In the genomic region with DNA sequence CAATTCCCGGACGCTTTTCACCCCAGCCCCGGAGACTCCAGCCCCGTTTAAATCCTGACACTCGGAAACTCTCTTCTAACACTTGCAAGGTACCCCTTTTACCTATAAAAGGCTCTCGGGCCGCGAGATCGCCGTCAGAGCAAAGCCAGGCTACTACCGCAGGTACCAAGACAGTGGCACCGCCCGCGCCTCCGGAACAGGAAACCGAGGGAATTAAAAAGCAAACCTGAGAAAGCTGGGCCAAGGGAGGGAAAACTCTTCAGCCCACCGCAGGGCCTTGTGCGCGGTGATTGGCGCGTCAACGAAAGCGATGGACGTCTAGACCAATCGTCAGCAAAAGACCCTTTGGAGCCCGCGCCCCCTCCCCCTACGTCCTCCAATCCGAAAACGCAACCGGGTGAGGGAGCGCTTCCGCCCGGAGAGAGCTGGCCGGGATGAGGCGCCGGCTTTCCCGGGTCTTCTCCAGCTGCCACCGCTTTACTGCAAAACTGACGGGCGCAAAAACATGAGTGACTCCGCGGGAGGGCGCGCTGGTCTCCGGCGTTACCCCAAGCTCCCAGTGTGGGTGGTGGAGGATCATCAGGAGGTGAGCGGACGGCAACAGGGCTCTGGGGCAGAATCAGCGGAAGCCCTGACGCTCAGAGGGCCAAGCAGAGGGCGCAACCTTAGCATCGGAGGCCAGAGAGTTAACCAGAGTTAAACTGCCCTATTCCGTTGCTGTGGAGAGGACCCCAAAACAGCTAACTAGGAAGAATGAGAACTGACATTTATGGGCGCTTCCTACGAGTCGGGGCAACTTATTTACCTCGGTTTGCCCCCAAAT, we compare ENCODE assay signal across 8 cellular contexts. TPM values are rescaled to one million over a fixed set of nuclear protein-coding genes. Genes with fewer than 3 reads are reported as not detected.
DNase-seq lines count a peak whose midpoint lies in the region; ATAC-seq lines count a peak whose summit lies in the region.

C5orf22 (plus strand) TSS at position 414 of the 823 bp plus-strand sequence; CDS start at position 506, 92 bp downstream.
A gene with protein sequence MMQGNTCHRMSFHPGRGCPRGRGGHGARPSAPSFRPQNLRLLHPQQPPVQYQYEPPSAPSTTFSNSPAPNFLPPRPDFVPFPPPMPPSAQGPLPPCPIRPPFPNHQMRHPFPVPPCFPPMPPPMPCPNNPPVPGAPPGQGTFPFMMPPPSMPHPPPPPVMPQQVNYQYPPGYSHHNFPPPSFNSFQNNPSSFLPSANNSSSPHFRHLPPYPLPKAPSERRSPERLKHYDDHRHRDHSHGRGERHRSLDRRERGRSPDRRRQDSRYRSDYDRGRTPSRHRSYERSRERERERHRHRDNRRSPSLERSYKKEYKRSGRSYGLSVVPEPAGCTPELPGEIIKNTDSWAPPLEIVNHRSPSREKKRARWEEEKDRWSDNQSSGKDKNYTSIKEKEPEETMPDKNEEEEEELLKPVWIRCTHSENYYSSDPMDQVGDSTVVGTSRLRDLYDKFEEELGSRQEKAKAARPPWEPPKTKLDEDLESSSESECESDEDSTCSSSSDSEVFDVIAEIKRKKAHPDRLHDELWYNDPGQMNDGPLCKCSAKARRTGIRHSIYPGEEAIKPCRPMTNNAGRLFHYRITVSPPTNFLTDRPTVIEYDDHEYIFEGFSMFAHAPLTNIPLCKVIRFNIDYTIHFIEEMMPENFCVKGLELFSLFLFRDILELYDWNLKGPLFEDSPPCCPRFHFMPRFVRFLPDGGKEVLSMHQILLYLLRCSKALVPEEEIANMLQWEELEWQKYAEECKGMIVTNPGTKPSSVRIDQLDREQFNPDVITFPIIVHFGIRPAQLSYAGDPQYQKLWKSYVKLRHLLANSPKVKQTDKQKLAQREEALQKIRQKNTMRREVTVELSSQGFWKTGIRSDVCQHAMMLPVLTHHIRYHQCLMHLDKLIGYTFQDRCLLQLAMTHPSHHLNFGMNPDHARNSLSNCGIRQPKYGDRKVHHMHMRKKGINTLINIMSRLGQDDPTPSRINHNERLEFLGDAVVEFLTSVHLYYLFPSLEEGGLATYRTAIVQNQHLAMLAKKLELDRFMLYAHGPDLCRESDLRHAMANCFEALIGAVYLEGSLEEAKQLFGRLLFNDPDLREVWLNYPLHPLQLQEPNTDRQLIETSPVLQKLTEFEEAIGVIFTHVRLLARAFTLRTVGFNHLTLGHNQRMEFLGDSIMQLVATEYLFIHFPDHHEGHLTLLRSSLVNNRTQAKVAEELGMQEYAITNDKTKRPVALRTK (N-terminal part only) (minus strand): TSS at position 206 of the 823 bp plus-strand sequence. CDS start 3,034 bp downstream, outside the sequence.

- peak within 1 kb of the TSS; percentile 54 to 96 for H3K18ac ChIP-seq in mesenchymal stem cell (ENCODE audit: low read depth in 1 of 2, low read length in 2 of 2)

- H3K4me3 ChIP-seq in endocrine pancreas (ENCODE audit: control insufficient read depth, insufficient read depth, low read length) (peak within 1 kb of the TSS; percentile 92), mesenchymal stem cell (ENCODE audit: insufficient read depth in 1 of 2, low read depth in 1 of 2, low read length in 2 of 2) (peak within 1 kb of the TSS; percentile 92 to 99)

- peak; percentile 95 for ATAC-seq in GM21360 (IDR thresholded peaks at IDR 0.05; ENCODE audit: unreplicated experiment)

- peak within 1 kb of the TSS; percentile 99 for H4K8ac ChIP-seq in mesenchymal stem cell (ENCODE audit: low read length)

- H3K14ac ChIP-seq in mesenchymal stem cell (ENCODE audit: low read length in 2 of 2), result peak within 1 kb of the TSS; percentile 26 to 87

- peaks cover 33% of the 10 kb centered on the region for H3K79me1 ChIP-seq in mesenchymal stem cell (replicated peaks; ENCODE audit: low read length, poor library complexity, severe bottlenecking)

- peak within 1 kb of the TSS in 1 of 2 experiments; percentile 70 for H3K23ac ChIP-seq in mesenchymal stem cell (ENCODE audit: low read length in 2 of 2)

- H2BK120ac ChIP-seq in mesenchymal stem cell (ENCODE audit: low read depth, low read length), result no peak within 1 kb of the TSS

- peaks cover 3% of the 10 kb centered on the region for H3K36me3 ChIP-seq in endocrine pancreas (ENCODE audit: control insufficient read depth, insufficient read depth, low read length)
- peaks cover 17 to 54% of the 10 kb centered on the region in 2 experiments for H3K36me3 ChIP-seq in mesenchymal stem cell (ENCODE audit: control insufficient read depth in 1 of 2, insufficient read depth in 2 of 2, low read depth in 1 of 2, low read length in 2 of 2)

- H3K4me2 ChIP-seq in mesenchymal stem cell (ENCODE audit: low read length, poor library complexity, severe bottlenecking), result peak within 1 kb of the TSS; percentile 85

- H2BK12ac ChIP-seq in mesenchymal stem cell (ENCODE audit: low read length in 2 of 2), result no peak within 1 kb of the TSS

- H3K9me3 ChIP-seq in endocrine pancreas (ENCODE audit: control insufficient read depth, low read length) (no peaks in the 10 kb centered on the region), mesenchymal stem cell (ENCODE audit: control insufficient read depth, low read length) (no peaks in the 10 kb centered on the region)

- H2BK5ac ChIP-seq in mesenchymal stem cell (ENCODE audit: low read depth, low read length, poor library complexity, severe bottlenecking), result peak within 1 kb of the TSS; percentile 46

- H2BK15ac ChIP-seq in mesenchymal stem cell (ENCODE audit: low read depth, poor library complexity, severe bottlenecking), result peak within 1 kb of the TSS; percentile 99

- peak within 1 kb of the TSS; percentile 64 for H4K91ac ChIP-seq in mesenchymal stem cell (ENCODE audit: low read length)

- H2AK5ac ChIP-seq in mesenchymal stem cell (ENCODE audit: low read length, severe bottlenecking), result no peak within 1 kb of the TSS

- peak; percentile 97 for DNase-seq in COR-L47 (lab: John Stamatoyannopoulos, UW)
- DNase-seq in HT1080 (ENCODE audit: low read depth), result peak; percentile 96
- peak; percentile 99 for DNase-seq in NOMO-1 treated with DMSO at 0.1 percent for 48 hours (lab: John Stamatoyannopoulos, UW; ENCODE audit: unreplicated experiment)
- DNase-seq in activated CD8-positive, alpha-beta memory T cell treated with anti-CD3 and anti-CD28 coated beads for 4 hours (ENCODE audit: low read depth in 2 of 2), result peak; percentile 84 to 85
- peak; percentile 98 for DNase-seq in mesenchymal stem cell
- peak; percentile 81 for DNase-seq in stimulated activated CD8-positive, alpha-beta memory T cell treated with anti-CD3 and anti-CD28 coated beads, Interleukin-12 subunit alpha, Interleukin-12 subunit beta, amount 100 ng/mL, for 4 hours (ENCODE audit: low read depth)

- H3K4ac ChIP-seq in mesenchymal stem cell (ENCODE audit: low read depth in 1 of 2, low read length in 2 of 2), result peak within 1 kb of the TSS in 1 of 2 experiments; percentile 77

- H3K9ac ChIP-seq in endocrine pancreas (ENCODE audit: control insufficient read depth, insufficient read depth, low read length), result peak within 1 kb of the TSS; percentile 94
- H3K9ac ChIP-seq in mesenchymal stem cell (ENCODE audit: low read length), result peak within 1 kb of the TSS; percentile 95

- H3K4me1 ChIP-seq in endocrine pancreas (ENCODE audit: control insufficient read depth, insufficient read depth, low read length), result peaks cover 9% of the 10 kb centered on the region
- H3K4me1 ChIP-seq in mesenchymal stem cell (ENCODE audit: control insufficient read depth, insufficient read depth, low read depth, low read length), result peaks cover 10% of the 10 kb centered on the region

- peak within 1 kb of the TSS; percentile 91 for H3K27ac ChIP-seq in mesenchymal stem cell (ENCODE audit: low read length, poor library complexity, severe bottlenecking)

- peak within 1 kb of the TSS; percentile 93 for H2AFZ ChIP-seq in mesenchymal stem cell (ENCODE audit: low read depth, low read length)

- no peaks in the 10 kb centered on the region for H3K27me3 ChIP-seq in endocrine pancreas (ENCODE audit: control insufficient read depth, insufficient read depth, low read length)
- no peaks in the 10 kb centered on the region for H3K27me3 ChIP-seq in mesenchymal stem cell (ENCODE audit: control insufficient read depth in 1 of 2, insufficient read depth in 1 of 2, low read length in 2 of 2)

- under 1% methylated on average over 58 of the region's 58 CpGs for WGBS in mesenchymal stem cell

RNA-seq across cellular contexts. Expression of gene C5orf22, which starts in this region (rescaled TPM):
- 13.7 and 17.7 TPM in 2 replicates for total RNA-seq in HT1080 (2014; rRNA removed; shearing (Covaris generic))
- polyA plus RNA-seq in HT1080 (2015; cell fraction: cytosol; rRNA removed), result 27.0 and 29.5 TPM in 2 replicates
- polyA plus RNA-seq in HT1080 (2015; cell fraction: nucleus; rRNA removed), result 28.0 TPM in 2 replicates
- polyA plus RNA-seq in mesenchymal stem cell (2013, experiment 1 of 2), result 19.0 TPM
- 18.5 TPM for polyA plus RNA-seq in mesenchymal stem cell (2013, experiment 2 of 2)

RNA-seq across cellular contexts. Expression of the second gene that starts in this region (rescaled TPM):
- 72.2 and 88.3 TPM in 2 replicates for total RNA-seq in HT1080 (2014; rRNA removed; shearing (Covaris generic))
- polyA plus RNA-seq in HT1080 (2015; cell fraction: cytosol; rRNA removed), result 47.8 and 55.0 TPM in 2 replicates
- polyA plus RNA-seq in HT1080 (2015; cell fraction: nucleus; rRNA removed), result 94.6 and 101 TPM in 2 replicates
- polyA plus RNA-seq in mesenchymal stem cell (2013, experiment 1 of 2), result 42.1 TPM
- 48.3 TPM for polyA plus RNA-seq in mesenchymal stem cell (2013, experiment 2 of 2)

Comparison
In these comparisons a context has a peak if more than half of its experiments do, and no peak if none do; other contexts are left out.
1. Peak in every context shown above with its lines: DNase-seq, ATAC-seq, H3K4me3 ChIP-seq and H3K27ac ChIP-seq.